In genomic region chr6:37171970-37172812, GRCh38 we compare ENCODE assay signal across 8 cellular contexts. TPM values are rescaled to one million over a fixed set of nuclear protein-coding genes. Genes with fewer than 3 reads are reported as not detected.
DNase-seq lines count a peak whose midpoint lies in the region; ATAC-seq and TF ChIP-seq lines count a peak whose summit lies in the region.

No MANE protein-coding gene starts in this region.

- H3K36me3 ChIP-seq in SU-DHL-6 (ENCODE audit: low read length) (peaks cover 45% of the 10 kb centered on the region), thoracic aorta (peaks cover 28% of the 10 kb centered on the region)

- H3K9ac ChIP-seq in SU-DHL-6 (ENCODE audit: low read length), result peak overlapping the region; percentile 97

- peak; percentile 99 for TF ChIP-seq CTCF in SU-DHL-6 (IDR thresholded peaks at IDR 0.05; ENCODE audit: insufficient read depth, low read length, poor library complexity, severe bottlenecking)
- peak; percentile 94 for TF ChIP-seq CTCF in osteocyte (IDR thresholded peaks at IDR 0.05)
- TF ChIP-seq CTCF in thoracic aorta (IDR thresholded peaks at IDR 0.05), result peak; percentile 92

- H3F3A ChIP-seq in SU-DHL-6 (ENCODE audit: insufficient read depth), result peaks cover 70% of the 10 kb centered on the region

- peaks cover 20 to 36% of the 10 kb centered on the region in 2 donors for H3K4me1 ChIP-seq in thoracic aorta (ENCODE audit: control insufficient read depth in 1 of 2, low read depth in 2 of 2)

- no peaks in the 10 kb centered on the region for H3K9me2 ChIP-seq in SU-DHL-6 (replicated peaks; ENCODE audit: insufficient read depth, low read length)

- H3K9me3 Mint-ChIP-seq in activated naive CD8-positive, alpha-beta T cell treated with anti-CD3 and anti-CD28 coated beads, Interleukin-2, amount 10 ng/mL, durations not matched to agents 7 days and 5 days, result no peaks in the 10 kb centered on the region
- no peaks in the 10 kb centered on the region for H3K9me3 Mint-ChIP-seq in osteocyte (ENCODE audit: unreplicated experiment)

- intact Hi-C loops in Right ventricle myocardium inferior (cut with DNase I), result loop anchor here (2.0 to 10.0 kb wide), 5 partner anchors 39 to 287 kb away; partner anchors contain the start of gene C6orf89

- H2AFZ ChIP-seq in SU-DHL-6 (ENCODE audit: low read depth, low read length, severe bottlenecking), result no peak overlapping the region

- no peaks in the 10 kb centered on the region for H3K9me3 ChIP-seq in SU-DHL-6 (ENCODE audit: insufficient read depth, low read length)
- no peaks in the 10 kb centered on the region for H3K9me3 ChIP-seq in thoracic aorta

- H4K20me1 ChIP-seq in SU-DHL-6 (ENCODE audit: low read depth, low read length), result peaks cover 35% of the 10 kb centered on the region

- in situ Hi-C loops in ACHN (cut with HindIII; ENCODE audit: low pct_ligation_motif_present, low pct_unique_long_range_greater_than_20kb, low sequenced_read_pairs), result no loop called here

- POLR2A ChIA-PET in activated naive CD8-positive, alpha-beta T cell treated with anti-CD3 and anti-CD28 coated beads, Interleukin-2, amount 10 ng/mL, durations not matched to agents 7 days and 5 days (lab: Charles Lee), result interaction anchor here (0.5 to 17.2 kb wide), 19 partner anchors 10 to 575 kb away, joined by 3 to 580 read pairs (median 5); partner anchors contain the start of gene MTCH1

- peak; percentile 19 for ATAC-seq in activated naive CD8-positive, alpha-beta T cell treated with anti-CD3 and anti-CD28 coated beads, Interleukin-2, amount 10 ng/mL, durations not matched to agents 7 days and 5 days (ENCODE audit: low read depth)
- ATAC-seq in Right ventricle myocardium inferior (peak; percentile 21), thoracic aorta (ENCODE audit: insufficient number of reproducible peaks, low FRiP score, low read depth) (peak; percentile 29)

- H3K27ac ChIP-seq in SU-DHL-6 (ENCODE audit: low read depth, low read length) (peak overlapping the region; percentile 85), thoracic aorta (peak overlapping the region; percentile 94 to 95)

- H3K27me3 ChIP-seq in SU-DHL-6 (ENCODE audit: low read length) (no peaks in the 10 kb centered on the region), thoracic aorta (replicated peaks; ENCODE audit: insufficient read depth) (no peaks in the 10 kb centered on the region)

- H3K4me3 ChIP-seq in SU-DHL-6 (ENCODE audit: insufficient read depth, low read length, poor library complexity, severe bottlenecking) (peak overlapping the region; percentile 84), thoracic aorta (peak overlapping the region; percentile 99)

- H3K4me2 ChIP-seq in SU-DHL-6 (ENCODE audit: low read depth, low read length, poor library complexity, severe bottlenecking), result peak overlapping the region; percentile 89

- peaks cover 46% of the 10 kb centered on the region for H3K4me1 Mint-ChIP-seq in activated naive CD8-positive, alpha-beta T cell treated with anti-CD3 and anti-CD28 coated beads, Interleukin-2, amount 10 ng/mL, durations not matched to agents 7 days and 5 days
- peaks cover 32% of the 10 kb centered on the region for H3K4me1 Mint-ChIP-seq in osteocyte (ENCODE audit: unreplicated experiment)

- no peaks in the 10 kb centered on the region for H3K27me3 Mint-ChIP-seq in activated naive CD8-positive, alpha-beta T cell treated with anti-CD3 and anti-CD28 coated beads, Interleukin-2, amount 10 ng/mL, durations not matched to agents 7 days and 5 days
- H3K27me3 Mint-ChIP-seq in osteocyte (ENCODE audit: unreplicated experiment), result no peaks in the 10 kb centered on the region

- peak overlapping the region; percentile 97 for H3K27ac Mint-ChIP-seq in activated naive CD8-positive, alpha-beta T cell treated with anti-CD3 and anti-CD28 coated beads, Interleukin-2, amount 10 ng/mL, durations not matched to agents 7 days and 5 days
- peak overlapping the region; percentile 88 for H3K27ac Mint-ChIP-seq in osteocyte (ENCODE audit: unreplicated experiment)

- peak overlapping the region; percentile 89 for H3K4me3 Mint-ChIP-seq in activated naive CD8-positive, alpha-beta T cell treated with anti-CD3 and anti-CD28 coated beads, Interleukin-2, amount 10 ng/mL, durations not matched to agents 7 days and 5 days
- peak overlapping the region; percentile 75 for H3K4me3 Mint-ChIP-seq in osteocyte (ENCODE audit: unreplicated experiment)

- peaks cover 46% of the 10 kb centered on the region for H3K79me2 ChIP-seq in SU-DHL-6 (ENCODE audit: insufficient read depth, low read length)

- peaks cover 67% of the 10 kb centered on the region for H3K36me3 Mint-ChIP-seq in activated naive CD8-positive, alpha-beta T cell treated with anti-CD3 and anti-CD28 coated beads, Interleukin-2, amount 10 ng/mL, durations not matched to agents 7 days and 5 days
- H3K36me3 Mint-ChIP-seq in osteocyte (ENCODE audit: unreplicated experiment), result peaks cover 24% of the 10 kb centered on the region

- DNase-seq in ACHN (peak; percentile 83), GM19240 (ENCODE audit: insufficient read length, low spot score) (peak; percentile 51), NCI-H1436 (lab: John Stamatoyannopoulos, UW) (peak; percentile 77), Right ventricle myocardium inferior (ENCODE audit: missing footprints) (peak; percentile 89), osteocyte (ENCODE audit: extremely low spot score, unreplicated experiment) (peak; percentile 93), thoracic aorta (ENCODE audit: low spot score) (peak; percentile 69)
- peak; percentile 84 for DNase-seq in activated naive CD8-positive, alpha-beta T cell treated with anti-CD3 and anti-CD28 coated beads, Interleukin-2, amount 10 ng/mL, durations not matched to agents 7 days and 5 days

RNA-seq across cellular contexts. Expression of gene PIM1, which starts 2.2 kb away (rescaled TPM):
- 100 to 1,000 TPM; 428 to 445 TPM for total RNA-seq in activated naive CD8-positive, alpha-beta T cell treated with anti-CD3 and anti-CD28 coated beads, Interleukin-2, amount 10 ng/mL, durations not matched to agents 7 days and 5 days
- 27.8 TPM for total RNA-seq in Right ventricle myocardium inferior
- 8.9 and 12.8 TPM in 2 replicates for total RNA-seq in osteocyte
- total RNA-seq in thoracic aorta, result 10 to 100 TPM; 28.8 to 53.6 TPM

Comparison
In these comparisons a context has a peak if more than half of its experiments do, and no peak if none do; other contexts are left out.
1. Peak in every context shown above with its lines: DNase-seq, ATAC-seq, H3K4me3 ChIP-seq and H3K27ac ChIP-seq.
2. RNA of gene PIM1, which starts 2.2 kb away (total RNA-seq): 428 to 445 TPM in activated naive CD8-positive, alpha-beta T cell treated with anti-CD3 and anti-CD28 coated beads, Interleukin-2, amount 10 ng/mL, durations not matched to agents 7 days and 5 days; 28.8 to 53.6 TPM in thoracic aorta, 27.8 TPM in Right ventricle myocardium inferior (single experiment) and 8.9 to 12.8 TPM in osteocyte; every median in the first group is over 4 times any median in the second.